ENCODE assay signal across 17 cellular contexts in the genomic region with DNA sequence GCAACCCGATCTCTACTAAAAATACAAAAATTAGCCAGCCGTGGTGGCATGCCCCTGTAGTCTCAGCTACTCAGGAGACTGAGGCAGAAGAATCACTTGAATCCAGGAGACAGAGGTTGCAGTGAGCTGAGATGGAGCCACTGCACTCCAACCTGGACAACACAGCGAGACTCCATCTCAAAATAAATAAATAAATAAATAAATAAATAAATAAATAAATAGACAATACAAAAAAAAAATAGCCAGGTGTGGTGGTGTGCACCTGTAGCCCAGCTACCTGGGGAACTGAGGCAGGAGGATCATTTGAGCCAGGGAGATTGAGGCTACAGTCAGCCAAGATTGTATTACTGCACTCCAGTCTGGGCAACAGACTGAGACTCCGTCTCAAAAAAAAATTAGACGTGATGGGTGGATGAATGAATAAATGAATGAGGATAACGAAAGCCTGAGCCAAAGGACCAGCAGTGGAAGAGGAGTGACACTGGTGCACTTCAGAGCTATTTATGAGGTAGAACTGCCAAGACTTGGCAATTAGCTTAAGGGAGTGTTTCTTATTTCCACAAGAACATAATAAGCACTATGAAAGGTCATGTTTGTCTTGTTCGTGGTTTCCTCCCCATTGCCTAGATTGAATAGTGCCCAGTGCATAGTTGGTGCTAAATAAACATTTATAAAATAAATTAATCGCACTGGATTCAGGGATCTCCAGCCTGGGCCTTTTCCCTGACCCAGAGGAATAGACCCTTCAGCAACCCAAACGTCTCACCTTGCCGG.
"Had no signal": no experiment of that assay in that cellular context is flagged by ENCODE, and none has a peak within 500 bp of the region (broad histone marks: within the 10 kb centered on the region; RNA-seq: fewer than 3 reads in every experiment).

No MANE protein-coding gene starts in this region.

- H3K4me3 ChIP-seq: left ventricle myocardium inferior, lung, mucosa of descending colon, ovary, right atrium auricular region, right lobe of liver, skin epidermis, tibial nerve, uterus had no signal

- H3K27me3 ChIP-seq: ovary, right atrium auricular region, right lobe of liver, tibial nerve, uterus had no signal

- H3K9me3 ChIP-seq: left ventricle myocardium inferior, mucosa of descending colon, ovary, right atrium auricular region, right lobe of liver, tibial nerve, uterus had no signal

- H3K27ac ChIP-seq: left ventricle myocardium inferior, ovary, right atrium auricular region, right lobe of liver, skin epidermis, tibial nerve, uterus had no signal

- ATAC-seq: mucosa of descending colon; naive thymus-derived CD4-positive, alpha-beta T cell; natural killer cell treated with Interleukin-12 subunit alpha and Interleukin-12 subunit beta and Interleukin-15 and Interleukin-18, amount 100 ng/mL, for 72 hours; right lobe of liver; stimulated activated effector memory CD8-positive, alpha-beta T cell treated with anti-CD3 and anti-CD28 coated beads, Interleukin-12 subunit alpha, Interleukin-12 subunit beta, amount 100 ng/mL, for 72 hours had no signal

- H3K4me1 ChIP-seq: left ventricle myocardium inferior, right atrium auricular region, right lobe of liver, tibial nerve, uterus had no signal

- H3K36me3 ChIP-seq: left ventricle myocardium inferior, ovary, right atrium auricular region, right lobe of liver, tibial nerve, uterus had no signal

- DNase-seq: hypothalamus; islet precursor cell; left ventricle myocardium inferior; midbrain; mucosa of descending colon; naive thymus-derived CD4-positive, alpha-beta T cell; ovary; right lobe of liver; stimulated activated CD4-positive, alpha-beta T cell treated with anti-CD3 and anti-CD28 coated beads, Interleukin-4, amount 100 ng/mL, for 24 hours; stimulated activated naive CD4-positive, alpha-beta T cell; uterus had no signal
